Comparison of ENCODE assay signal across 8 cellular contexts in the genomic region with DNA sequence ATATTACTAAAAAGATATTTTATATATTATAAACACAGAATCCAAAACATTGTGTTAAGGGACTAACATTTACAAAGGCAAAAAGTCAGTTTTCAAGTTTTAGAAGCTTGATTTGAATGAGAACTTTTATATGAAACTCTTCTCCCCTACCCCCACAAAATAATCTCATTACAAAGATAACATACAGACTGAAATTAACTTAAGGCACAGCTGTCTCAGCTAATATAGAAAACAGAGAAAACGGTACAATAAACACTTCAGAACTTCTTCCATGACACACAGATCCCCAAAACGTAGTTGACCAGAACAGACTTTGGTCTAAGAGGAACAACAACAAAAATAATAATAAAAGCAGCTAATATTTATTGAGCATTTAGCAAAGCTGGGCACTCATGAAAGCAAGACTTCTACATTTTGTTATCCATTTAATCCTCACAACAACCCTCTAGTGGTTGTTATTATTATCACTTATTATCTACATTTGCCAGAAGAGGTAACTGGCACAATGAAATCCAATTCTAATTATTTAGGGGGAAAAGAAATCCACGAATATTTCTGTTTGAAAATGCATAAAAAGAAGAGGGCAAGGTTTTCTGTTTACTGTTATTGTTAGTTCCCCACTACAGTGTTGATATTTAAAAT.
A peak's percentile ranks its signal among the peaks of the same experiment; 100 is the strongest.
DNase-seq lines count a peak whose midpoint lies in the region; FAIRE-seq and TF ChIP-seq lines count a peak whose summit lies in the region.

No MANE protein-coding gene starts in this region.

- H3K27ac Mint-ChIP-seq in astrocyte (ENCODE audit: unreplicated experiment) (peak overlapping the region; percentile 13), neural crest cell (ENCODE audit: unreplicated experiment) (no peak overlapping the region)

- H3K4me2 ChIP-seq in Karpas-422 (ENCODE audit: low read depth, low read length, poor library complexity, severe bottlenecking), result no peak overlapping the region
- H3K4me2 ChIP-seq in astrocyte (ENCODE audit: low read length), result no peak overlapping the region

- no peak overlapping the region for H3K9ac ChIP-seq in Karpas-422 (ENCODE audit: low read length)
- no peak overlapping the region for H3K9ac ChIP-seq in astrocyte (ENCODE audit: low read length)
- no peak overlapping the region for H3K9ac ChIP-seq in colonic mucosa (ENCODE audit: low read depth in 2 of 2, low read length in 2 of 2)

- H2AFZ ChIP-seq in Karpas-422 (ENCODE audit: low read length) (no peak overlapping the region), astrocyte (ENCODE audit: low read depth, low read length) (no peak overlapping the region)

- no peaks in the 10 kb centered on the region for H3K9me2 ChIP-seq in Karpas-422 (replicated peaks; ENCODE audit: insufficient read depth, low read length)

- H3K4me3 ChIP-seq in Karpas-422 (ENCODE audit: low read length) (no peak overlapping the region), astrocyte (ENCODE audit: insufficient read depth, low read depth, low read length) (no peak overlapping the region), colonic mucosa (no peak overlapping the region)

- H3K4me3 Mint-ChIP-seq in astrocyte (ENCODE audit: unreplicated experiment), result no peak overlapping the region
- H3K4me3 Mint-ChIP-seq in neural crest cell, result no peak overlapping the region

- H4K20me1 ChIP-seq in Karpas-422 (ENCODE audit: insufficient read depth, low read depth, low read length) (no peaks in the 10 kb centered on the region), astrocyte (ENCODE audit: insufficient read depth, low read length) (no peaks in the 10 kb centered on the region)

- H3K9me3 ChIP-seq in Karpas-422 (ENCODE audit: low read length) (no peaks in the 10 kb centered on the region), astrocyte (ENCODE audit: insufficient read depth, low read depth, low read length) (no peaks in the 10 kb centered on the region), colonic mucosa (no peaks in the 10 kb centered on the region)

- H3K27me3 Mint-ChIP-seq in astrocyte (ENCODE audit: low read depth, unreplicated experiment), result no peaks in the 10 kb centered on the region
- H3K27me3 Mint-ChIP-seq in neural crest cell (ENCODE audit: low read depth), result no peaks in the 10 kb centered on the region

- no peaks in the 10 kb centered on the region for H3K36me3 Mint-ChIP-seq in astrocyte (ENCODE audit: low read depth, unreplicated experiment)
- H3K36me3 Mint-ChIP-seq in neural crest cell (ENCODE audit: low read depth), result no peaks in the 10 kb centered on the region

- DNase-seq in DMS53 (lab: John Stamatoyannopoulos, UW) (peak; percentile 5), DMS53 treated with DMSO at 0.1 percent for 48 hours (lab: John Stamatoyannopoulos, UW; ENCODE audit: unreplicated experiment) (no peak), Karpas-422 (peak; percentile 61), astrocyte (ENCODE audit: low read depth) (no peak), neural crest cell (ENCODE audit: low read depth, low spot score) (no peak), NCI-H510A treated with DMSO at 0.1 percent for 48 hours (lab: John Stamatoyannopoulos, UW) (no peak), colonic mucosa (no peak)
- no peak for DNase-seq in activated CD8-positive, alpha-beta memory T cell treated with anti-CD3 and anti-CD28 coated beads, Interleukin-2, amount 50 U/mL, for 48 hours

- FAIRE-seq in astrocyte (lab: Jason Lieb, UNC), result no peak

- TF ChIP-seq CTCF in astrocyte (IDR thresholded peaks at IDR 0.05; ENCODE audit: insufficient read depth, low read depth, low read length) (peak; percentile 28), neural crest cell (conservative IDR thresholded peaks at IDR 0.05) (peak; percentile 46), colonic mucosa (IDR thresholded peaks at IDR 0.05) (no peak)

- H3K79me2 ChIP-seq in Karpas-422 (ENCODE audit: low read length), result peaks cover 38% of the 10 kb centered on the region
- no peaks in the 10 kb centered on the region for H3K79me2 ChIP-seq in astrocyte (ENCODE audit: insufficient read depth, low read length)

- no peaks in the 10 kb centered on the region for H3K27me3 ChIP-seq in Karpas-422 (ENCODE audit: low read length)
- H3K27me3 ChIP-seq in astrocyte (ENCODE audit: insufficient read depth, low read length), result no peaks in the 10 kb centered on the region
- H3K27me3 ChIP-seq in colonic mucosa, result no peaks in the 10 kb centered on the region

- H3K9me3 Mint-ChIP-seq in astrocyte (ENCODE audit: unreplicated experiment) (no peaks in the 10 kb centered on the region), neural crest cell (no peaks in the 10 kb centered on the region)

- intact Hi-C loops in colonic mucosa (cut with DNase I), result no loop called here

- H3K36me3 ChIP-seq in Karpas-422 (ENCODE audit: insufficient read depth, low read length) (peaks cover 12% of the 10 kb centered on the region), astrocyte (ENCODE audit: insufficient read depth, low read length) (no peaks in the 10 kb centered on the region), colonic mucosa (no peaks in the 10 kb centered on the region)

- H3K4me1 ChIP-seq in Karpas-422 (ENCODE audit: low read length), result no peaks in the 10 kb centered on the region
- H3K4me1 ChIP-seq in astrocyte (ENCODE audit: insufficient read depth, low read length), result peaks cover 11% of the 10 kb centered on the region
- no peaks in the 10 kb centered on the region for H3K4me1 ChIP-seq in colonic mucosa

- H3K27ac ChIP-seq in Karpas-422 (ENCODE audit: low read length) (no peak overlapping the region), astrocyte (ENCODE audit: low read depth, low read length) (no peak overlapping the region), colonic mucosa (no peak overlapping the region)

- peaks cover 6% of the 10 kb centered on the region for H3K4me1 Mint-ChIP-seq in astrocyte (ENCODE audit: low read depth, unreplicated experiment)
- H3K4me1 Mint-ChIP-seq in neural crest cell, result no peaks in the 10 kb centered on the region

Comparison
In these comparisons a context has a peak if more than half of its experiments do, and no peak if none do; other contexts are left out.
1. DNase-seq: peak in DMS53 (single experiment) and Karpas-422 (single experiment); none in DMS53 treated with DMSO at 0.1 percent for 48 hours (single experiment), astrocyte (single experiment), neural crest cell (single experiment), NCI-H510A treated with DMSO at 0.1 percent for 48 hours (single experiment), colonic mucosa (single experiment) and activated CD8-positive, alpha-beta memory T cell treated with anti-CD3 and anti-CD28 coated beads, Interleukin-2, amount 50 U/mL, for 48 hours (single experiment).